In genomic region chr3:119628816-119629445, GRCh38 we compare ENCODE assay signal across 10 cellular contexts. TPM values are rescaled to one million over a fixed set of nuclear protein-coding genes. Genes with fewer than 3 reads are reported as not detected.
A peak's percentile ranks its signal among the peaks of the same experiment; 100 is the strongest.
DNase-seq lines count a peak whose midpoint lies in the region; ATAC-seq and TF ChIP-seq lines count a peak whose summit lies in the region.
"Had no signal": no experiment of that assay in that cellular context is flagged by ENCODE, and none has a peak within 500 bp of the region (broad histone marks: within the 10 kb centered on the region; RNA-seq: fewer than 3 reads in every experiment).

No MANE protein-coding gene starts in this region.

- no peaks in the 10 kb centered on the region for H4K20me1 ChIP-seq in mammary epithelial cell (ENCODE audit: insufficient read depth, low read length)

- peak overlapping the region; percentile 58 for H3K4me3 Mint-ChIP-seq in stimulated activated memory B cell treated with anti-CD40 and anti-IgM and Interleukin-4, amounts not matched to agents 10 μg/mL and 1 μg/mL and 100 μg/mL, for 72 hours

- dilution Hi-C loops in mammary epithelial cell (cut with HindIII; ENCODE audit: low sequenced_read_pairs) = no loop called here

- no peak for TF ChIP-seq POLR2A in suprapubic skin (IDR thresholded peaks at IDR 0.05)

- no peaks in the 10 kb centered on the region for H3K9me3 Mint-ChIP-seq in stimulated activated memory B cell treated with anti-CD40 and anti-IgM and Interleukin-4, amounts not matched to agents 10 μg/mL and 1 μg/mL and 100 μg/mL, for 72 hours

- H3K27me3 ChIP-seq in mammary epithelial cell (ENCODE audit: insufficient read depth, low read length) (no peaks in the 10 kb centered on the region), suprapubic skin (no peaks in the 10 kb centered on the region)
- H3K27me3 ChIP-seq: adrenal gland had no signal

- peak; percentile 43 for ATAC-seq in GM19023 (IDR thresholded peaks at IDR 0.05; ENCODE audit: unreplicated experiment)
- ATAC-seq in HG02885 (IDR thresholded peaks at IDR 0.05; ENCODE audit: poor library complexity, unreplicated experiment) = peak; percentile 38
- peak; percentile 77 for ATAC-seq in stimulated activated memory B cell treated with anti-CD40 and anti-IgM and Interleukin-4, amounts not matched to agents 10 μg/mL and 1 μg/mL and 100 μg/mL, for 72 hours

- H3K9ac ChIP-seq in mammary epithelial cell (ENCODE audit: insufficient read depth, low read length) = no peak overlapping the region

- no peaks in the 10 kb centered on the region for H3K27me3 Mint-ChIP-seq in stimulated activated memory B cell treated with anti-CD40 and anti-IgM and Interleukin-4, amounts not matched to agents 10 μg/mL and 1 μg/mL and 100 μg/mL, for 72 hours

- in situ Hi-C loops in mammary epithelial cell (cut with MboI; ENCODE audit: low sequenced_read_pairs in 2 of 2) = no loop called here

- no peak overlapping the region for H3K4me3 ChIP-seq in mammary epithelial cell (replicated peaks in 1 of 3; ENCODE audit: insufficient read depth in 1 of 3, low read depth in 2 of 3, low read length in 3 of 3)
- H3K4me3 ChIP-seq in suprapubic skin = no peak overlapping the region
- H3K4me3 ChIP-seq: adrenal gland, mucosa of descending colon had no signal

- H3K27ac Mint-ChIP-seq in stimulated activated memory B cell treated with anti-CD40 and anti-IgM and Interleukin-4, amounts not matched to agents 10 μg/mL and 1 μg/mL and 100 μg/mL, for 72 hours = peak overlapping the region; percentile 98

- H3K79me2 ChIP-seq in mammary epithelial cell (ENCODE audit: insufficient read depth, low read length) = no peaks in the 10 kb centered on the region

- peaks cover 16% of the 10 kb centered on the region for H3K36me3 Mint-ChIP-seq in stimulated activated memory B cell treated with anti-CD40 and anti-IgM and Interleukin-4, amounts not matched to agents 10 μg/mL and 1 μg/mL and 100 μg/mL, for 72 hours

- no peaks in the 10 kb centered on the region for H3K9me3 ChIP-seq in mammary epithelial cell (replicated peaks; ENCODE audit: insufficient read depth, low read length)
- no peaks in the 10 kb centered on the region for H3K9me3 ChIP-seq in suprapubic skin
- H3K9me3 ChIP-seq: adrenal gland, mucosa of descending colon had no signal

- H3K4me1 Mint-ChIP-seq in stimulated activated memory B cell treated with anti-CD40 and anti-IgM and Interleukin-4, amounts not matched to agents 10 μg/mL and 1 μg/mL and 100 μg/mL, for 72 hours = peaks cover 72% of the 10 kb centered on the region

- TF ChIP-seq CTCF in mammary epithelial cell (conservative IDR thresholded peaks at IDR 0.05 in 1 of 2, IDR thresholded peaks at IDR 0.05 in 1 of 2; ENCODE audit: extremely low read depth in 1 of 2, insufficient read depth in 1 of 2, low read depth in 1 of 2, low read length in 2 of 2) = no peak
- no peak for TF ChIP-seq CTCF in suprapubic skin (IDR thresholded peaks at IDR 0.05)

- 54% methylated on average over 1 of the region's 1 CpG for WGBS in mammary epithelial cell (ENCODE audit: low coverage, missing lambda C conversion rate)
- WGBS in suprapubic skin = 31% methylated on average over 1 of the region's 1 CpG

- no TSS peak for BruUV-seq in mammary epithelial cell (replicated peaks; lab: Mats Ljungman, UMichigan)

- no peaks in the 10 kb centered on the region for H3K4me1 ChIP-seq in mammary epithelial cell (ENCODE audit: insufficient read depth, low read length)
- H3K4me1 ChIP-seq in suprapubic skin = peaks cover 24% of the 10 kb centered on the region

- DNase-seq in mammary epithelial cell (peak; percentile 14), NCI-H226 (no peak), suprapubic skin (ENCODE audit: low spot score in 2 of 2) (no peak)
- no peak for DNase-seq in activated effector memory CD4-positive, alpha-beta T cell treated with Interleukin-2 at 50 U/mL for 16 hours
- DNase-seq: GOT3, mucosa of descending colon had no signal

- CTCF ChIA-PET in mammary epithelial cell (lab: Charles Lee; ENCODE audit: low non-redundant PET) = no interaction called here

- H3K36me3 ChIP-seq in mammary epithelial cell (ENCODE audit: insufficient read depth, low read length) (no peaks in the 10 kb centered on the region), suprapubic skin (no peaks in the 10 kb centered on the region)
- H3K36me3 ChIP-seq: adrenal gland had no signal

- TF ChIP-seq EP300 in suprapubic skin (IDR thresholded peaks at IDR 0.05) = no peak

- no peak overlapping the region for H2AFZ ChIP-seq in mammary epithelial cell (ENCODE audit: low read depth, low read length)

- H3K4me2 ChIP-seq in mammary epithelial cell (ENCODE audit: insufficient read depth, low read depth, low read length) = no peak overlapping the region

- intact Hi-C loops in mammary epithelial cell (cut with micrococcal nuclease) = no loop called here

- H3K27ac ChIP-seq in mammary epithelial cell (ENCODE audit: insufficient read depth, low read depth, low read length) = no peak overlapping the region
- H3K27ac ChIP-seq in suprapubic skin = no peak overlapping the region

RNA-seq across cellular contexts. Expression of gene PLA1A, which starts 31.2 kb away (rescaled TPM):
- total RNA-seq in mammary epithelial cell = not detected
- polyA plus RNA-seq in mammary epithelial cell = not detected
- polyA minus RNA-seq in mammary epithelial cell = not detected
- 1 to 10 TPM in 2 of 4 donors, under 1 TPM in 1, not detected in 1; 0.39 to 1.8 (median 1.4) TPM for total RNA-seq in suprapubic skin

RNA-seq across cellular contexts. Expression of gene POPDC2, which starts 31.5 kb away (rescaled TPM):
- total RNA-seq in mammary epithelial cell (1 to 10 TPM in 1 of 2 donors, under 1 TPM in 1; 0.31 to 1.0 TPM), suprapubic skin (1 to 10 TPM in 3 of 4 donors, under 1 TPM in 1; 0.68 to 4.5 (median 3.4) TPM)
- polyA plus RNA-seq in mammary epithelial cell = 0.12 TPM
- polyA minus RNA-seq in mammary epithelial cell = not detected

RNA-seq across cellular contexts. Expression of gene COX17, which starts 48.3 kb away (rescaled TPM):
- total RNA-seq in mammary epithelial cell (10 to 100 TPM; 11.3 to 41.1 TPM), suprapubic skin (10 to 100 TPM; 22.1 to 29.8 (median 26.0) TPM)
- 39.9 TPM for polyA plus RNA-seq in mammary epithelial cell
- 3.2 TPM for polyA minus RNA-seq in mammary epithelial cell

RNA-seq across cellular contexts. Expression of gene ADPRH, which starts 49.6 kb away (rescaled TPM):
- total RNA-seq in mammary epithelial cell = 1 to 10 TPM; 1.0 to 9.5 TPM
- polyA plus RNA-seq in mammary epithelial cell = 0.99 TPM
- polyA minus RNA-seq in mammary epithelial cell = not detected
- total RNA-seq in suprapubic skin = 1 to 10 TPM; 1.3 to 3.9 (median 2.3) TPM
